Comparison of ENCODE assay signal across 9 cellular contexts in the genomic region with DNA sequence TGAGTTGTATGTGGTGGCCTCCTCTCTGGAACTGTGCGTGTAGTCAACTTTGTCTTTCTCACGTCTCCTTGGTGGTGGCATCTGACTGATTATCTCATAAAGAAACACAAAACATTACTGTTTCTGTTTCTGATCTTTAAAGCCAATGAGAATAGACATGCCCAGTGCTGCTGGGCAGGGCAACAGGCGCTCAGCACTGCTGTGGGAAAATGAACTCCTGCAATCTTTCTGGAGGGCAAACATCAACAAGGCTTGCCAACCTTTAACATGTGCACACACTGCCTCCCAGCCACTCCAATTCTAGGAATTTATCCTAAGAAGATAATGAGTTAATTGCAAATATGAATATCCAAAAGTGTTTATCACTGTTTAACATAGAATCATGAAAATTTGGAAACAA.
"Had no signal": no experiment of that assay in that cellular context is flagged by ENCODE, and none has a peak within 500 bp of the region (broad histone marks: within the 10 kb centered on the region; RNA-seq: fewer than 3 reads in every experiment).

No MANE protein-coding gene starts in this region.

- FAIRE-seq: HTR-8/SVneo had no signal

- H3K4me3 Mint-ChIP-seq: HFFc6, IgD-negative memory B cell had no signal

- H3K36me3 ChIP-seq: HAP-1 had no signal

- H3K27ac Mint-ChIP-seq: HFFc6, IgD-negative memory B cell had no signal

- H3K27me3 Mint-ChIP-seq: IgD-negative memory B cell had no signal

- H2AFZ ChIP-seq: GM23248 had no signal

- ATAC-seq: HCT116 had no signal

- H3K9me3 Mint-ChIP-seq: HFFc6 had no signal

- H3K9me3 ChIP-seq: HAP-1 had no signal

- H3K27ac ChIP-seq: GM23248 had no signal

- H3K4me1 ChIP-seq: HAP-1 had no signal

- H3K4me3 ChIP-seq: GM23248, HAP-1 had no signal

- H3K4me1 Mint-ChIP-seq: IgD-negative memory B cell had no signal

- H3K9ac ChIP-seq: GM23248 had no signal

- DNase-seq: GM23248, GOT3, H7, HFFc6, KBM-7 had no signal
